10 cellular contexts compared by ENCODE assay signal in genomic region chr11:130609121-130610035, GRCh38.
A peak's percentile ranks its signal among the peaks of the same experiment; 100 is the strongest.
DNase-seq lines count a peak whose midpoint lies in the region; ATAC-seq and TF ChIP-seq lines count a peak whose summit lies in the region.
"Had no signal": no experiment of that assay in that cellular context is flagged by ENCODE, and none has a peak within 500 bp of the region (broad histone marks: within the 10 kb centered on the region; RNA-seq: fewer than 3 reads in every experiment).

No MANE protein-coding gene starts in this region.

- TF ChIP-seq POLR2A in lower leg skin (IDR thresholded peaks at IDR 0.05), result no peak

- no peak overlapping the region for H2BK12ac ChIP-seq in neuronal stem cell (ENCODE audit: low read length)

- H3K23ac ChIP-seq in neuronal stem cell (ENCODE audit: low read depth, low read length, poor library complexity), result no peak overlapping the region

- H3K27ac ChIP-seq in colonic mucosa, result no peak overlapping the region
- peak overlapping the region; percentile 76 to 86 for H3K27ac ChIP-seq in thoracic aorta
- H3K27ac ChIP-seq in neuronal stem cell (replicated peaks; ENCODE audit: low read length), result no peak overlapping the region

- 54 to 64% methylated on average over 15 of the region's 15 CpGs for WGBS in lower leg skin, 2 donors
- whole genome bisulfite sequencing in neuronal stem cell (ENCODE audit: extremely low coverage in 2 of 2, insufficient read length in 2 of 2, insufficient replicate concordance in 1 of 2), 2 donors, result no CpG with 5 or more reads among the region's 15 CpGs

- H2BK5ac ChIP-seq in neuronal stem cell (ENCODE audit: low read length), result no peak overlapping the region

- no peak overlapping the region for H3K4me3 ChIP-seq in MG63
- H3K4me3 ChIP-seq in colonic mucosa, result no peak overlapping the region
- no peak overlapping the region for H3K4me3 ChIP-seq in lower leg skin (ENCODE audit: low read depth, poor library complexity, severe bottlenecking)
- H3K4me3 ChIP-seq in thoracic aorta, result peak overlapping the region; percentile 31
- H3K4me3 ChIP-seq in neuronal stem cell (ENCODE audit: low read length in 2 of 2), result no peak overlapping the region

- intact Hi-C loops in colonic mucosa (cut with DNase I), result no loop called here
- intact Hi-C loops in lower leg skin (cut with DNase I; ENCODE audit: low total_unique reads), result no loop called here

- H3K9me3 ChIP-seq in MG63, result no peaks in the 10 kb centered on the region
- no peaks in the 10 kb centered on the region for H3K9me3 ChIP-seq in colonic mucosa
- H3K9me3 ChIP-seq in thoracic aorta, result no peaks in the 10 kb centered on the region
- H3K9me3 ChIP-seq in neuronal stem cell (replicated peaks in 1 of 2; ENCODE audit: control insufficient read depth in 2 of 2, insufficient read depth in 1 of 2, low read depth in 1 of 2, low read length in 2 of 2), result no peaks in the 10 kb centered on the region

- H4K8ac ChIP-seq in neuronal stem cell (ENCODE audit: low read depth, low read length), result no peak overlapping the region

- no peaks in the 10 kb centered on the region for H3K27me3 ChIP-seq in MG63
- H3K27me3 ChIP-seq in colonic mucosa, result no peaks in the 10 kb centered on the region
- H3K27me3 ChIP-seq in thoracic aorta (replicated peaks; ENCODE audit: insufficient read depth), result no peaks in the 10 kb centered on the region
- peaks cover 0 to 11% (median 0%) of the 10 kb centered on the region in 3 experiments for H3K27me3 ChIP-seq in neuronal stem cell (ENCODE audit: control insufficient read depth in 3 of 3, insufficient read depth in 3 of 3, low read depth in 1 of 3, low read length in 3 of 3)

- H3K4me1 ChIP-seq in colonic mucosa, result no peaks in the 10 kb centered on the region
- H3K4me1 ChIP-seq in thoracic aorta (ENCODE audit: control insufficient read depth in 1 of 2, low read depth in 2 of 2), result peaks cover 28 to 69% of the 10 kb centered on the region in 2 donors
- no peaks in the 10 kb centered on the region for H3K4me1 ChIP-seq in neuronal stem cell (ENCODE audit: control insufficient read depth in 2 of 2, insufficient read depth in 1 of 2, low read depth in 1 of 2, low read length in 2 of 2)

- no peak overlapping the region for H2BK15ac ChIP-seq in neuronal stem cell (ENCODE audit: low read length)

- no peak overlapping the region for H3K9ac ChIP-seq in colonic mucosa (ENCODE audit: low read depth in 2 of 2, low read length in 2 of 2)
- no peak overlapping the region for H3K9ac ChIP-seq in neuronal stem cell (ENCODE audit: low read depth, low read length, poor library complexity)

- H2AFZ ChIP-seq in neuronal stem cell (ENCODE audit: low read length), result no peak overlapping the region

- peak; percentile 46 for ATAC-seq in thoracic aorta (ENCODE audit: insufficient number of reproducible peaks, low FRiP score, low read depth)
- ATAC-seq: naive thymus-derived CD8-positive, alpha-beta T cell had no signal

- H3K4ac ChIP-seq in neuronal stem cell (ENCODE audit: low read length), result no peak overlapping the region

- no peak overlapping the region for H4K91ac ChIP-seq in neuronal stem cell (ENCODE audit: low read depth, low read length, poor library complexity)

- TF ChIP-seq CTCF in colonic mucosa (IDR thresholded peaks at IDR 0.05) (no peak), lower leg skin (IDR thresholded peaks at IDR 0.05) (no peak), thoracic aorta (IDR thresholded peaks at IDR 0.05) (no peak)

- H3K4me2 ChIP-seq in neuronal stem cell (ENCODE audit: insufficient read depth, low read length, poor library complexity, severe bottlenecking), result no peak overlapping the region

- H3K14ac ChIP-seq in neuronal stem cell (ENCODE audit: low read length), result no peak overlapping the region

- H2AK5ac ChIP-seq in neuronal stem cell (ENCODE audit: low read depth, low read length), result no peak overlapping the region

- DNase-seq in MG63, result peak; percentile 97
- DNase-seq in colonic mucosa, result peak; percentile 71
- peak; percentile 91 to 96 for DNase-seq in lower leg skin (ENCODE audit: low spot score in 2 of 2)
- DNase-seq in thoracic aorta (ENCODE audit: low spot score), result peak; percentile 88
- no peak for DNase-seq in neuronal stem cell (ENCODE audit: low spot score)
- DNase-seq in UCSD-AML1 (lab: John Stamatoyannopoulos, UW; ENCODE audit: unreplicated experiment), result no peak
- DNase-seq in NCI-H774 (lab: John Stamatoyannopoulos, UW), result no peak
- no peak for DNase-seq in GDM1 (lab: John Stamatoyannopoulos, UW)
- DNase-seq: activated naive CD8-positive, alpha-beta T cell treated with anti-CD3 and anti-CD28 coated beads, Interleukin-2, amount 10 ng/mL, durations not matched to agents 7 days and 5 days; naive thymus-derived CD8-positive, alpha-beta T cell had no signal

- no peak overlapping the region for H2BK120ac ChIP-seq in neuronal stem cell (ENCODE audit: low read depth, low read length)

- no peaks in the 10 kb centered on the region for H3K79me1 ChIP-seq in neuronal stem cell (ENCODE audit: low read depth, low read length)

- H3K18ac ChIP-seq in neuronal stem cell (ENCODE audit: low read length), result no peak overlapping the region

- no peaks in the 10 kb centered on the region for H3K36me3 ChIP-seq in MG63
- no peaks in the 10 kb centered on the region for H3K36me3 ChIP-seq in colonic mucosa
- no peaks in the 10 kb centered on the region for H3K36me3 ChIP-seq in thoracic aorta
- H3K36me3 ChIP-seq in neuronal stem cell (replicated peaks in 1 of 2; ENCODE audit: control insufficient read depth in 2 of 2, insufficient read depth in 2 of 2, low read length in 2 of 2), result no peaks in the 10 kb centered on the region

Comparison
In these comparisons a context has a peak if more than half of its experiments do, and no peak if none do; other contexts are left out.
1. DNase-seq: peak in MG63 (single experiment), colonic mucosa (single experiment), lower leg skin (2 of 2) and thoracic aorta (single experiment); none in neuronal stem cell (single experiment), UCSD-AML1 (single experiment), NCI-H774 (single experiment) and GDM1 (single experiment).
2. H3K27ac ChIP-seq: peak in thoracic aorta (2 of 2); none in colonic mucosa (single experiment) and neuronal stem cell (single experiment).